2 cellular contexts compared by ENCODE assay signal in the genomic region with DNA sequence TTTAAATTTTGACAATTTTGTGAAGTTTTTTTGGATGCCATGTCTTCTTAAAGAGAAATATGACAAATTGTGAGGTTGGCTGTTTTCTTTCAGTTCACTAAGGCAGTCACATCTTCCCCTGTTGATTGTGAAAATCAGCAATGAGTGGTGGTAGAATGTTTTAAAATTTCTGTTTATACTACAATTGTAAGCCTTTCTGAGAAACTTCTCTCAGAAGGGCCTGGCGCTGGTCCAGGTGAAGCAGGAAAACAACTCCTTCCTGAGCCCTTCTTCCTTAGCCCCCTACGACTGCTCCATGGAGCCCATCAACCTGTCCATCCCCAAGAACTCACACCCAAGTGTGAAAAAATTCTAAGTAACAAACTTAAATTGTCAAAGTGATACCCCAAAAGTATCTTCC.
TF ChIP-seq lines count a peak whose summit lies in the region.

No MANE protein-coding gene starts in this region.

TF ChIP-seq in IMR-90, 13 proteins besides CTCF, POLR2A, EP300 and RAD21:
- TF ChIP-seq RFX5 (IDR thresholded peaks at IDR 0.05; ENCODE audit: low read depth, low read length) (no peak), FOS (IDR thresholded peaks at IDR 0.05; ENCODE audit: low read depth, low read length) (no peak), RCOR1 (IDR thresholded peaks at IDR 0.05; ENCODE audit: insufficient replicate concordance, low read length) (no peak), MAFK (IDR thresholded peaks at IDR 0.05; ENCODE audit: low read depth, low read length) (no peak), MXI1 (IDR thresholded peaks at IDR 0.05; ENCODE audit: borderline replicate concordance, low read depth, low read length) (no peak), NFE2L2 (IDR thresholded peaks at IDR 0.05; ENCODE audit: low read depth, low read length) (no peak), SMC3 (IDR thresholded peaks at IDR 0.05; ENCODE audit: low read depth, low read length) (no peak), CEBPB (IDR thresholded peaks at IDR 0.05; ENCODE audit: low read depth, low read length) (no peak), BHLHE40 (IDR thresholded peaks at IDR 0.05; ENCODE audit: low read depth, low read length) (no peak), CHD1 (IDR thresholded peaks at IDR 0.05; ENCODE audit: low read depth, low read length) (no peak), MAZ (IDR thresholded peaks at IDR 0.05; ENCODE audit: borderline replicate concordance, low read depth, low read length) (no peak)
- TF ChIP-seq, protein P1, sequence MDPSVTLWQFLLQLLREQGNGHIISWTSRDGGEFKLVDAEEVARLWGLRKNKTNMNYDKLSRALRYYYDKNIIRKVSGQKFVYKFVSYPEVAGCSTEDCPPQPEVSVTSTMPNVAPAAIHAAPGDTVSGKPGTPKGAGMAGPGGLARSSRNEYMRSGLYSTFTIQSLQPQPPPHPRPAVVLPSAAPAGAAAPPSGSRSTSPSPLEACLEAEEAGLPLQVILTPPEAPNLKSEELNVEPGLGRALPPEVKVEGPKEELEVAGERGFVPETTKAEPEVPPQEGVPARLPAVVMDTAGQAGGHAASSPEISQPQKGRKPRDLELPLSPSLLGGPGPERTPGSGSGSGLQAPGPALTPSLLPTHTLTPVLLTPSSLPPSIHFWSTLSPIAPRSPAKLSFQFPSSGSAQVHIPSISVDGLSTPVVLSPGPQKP (IDR thresholded peaks at IDR 0.05; ENCODE audit: borderline replicate concordance, low read depth, low read length) = no peak
- TF ChIP-seq, protein P2, sequence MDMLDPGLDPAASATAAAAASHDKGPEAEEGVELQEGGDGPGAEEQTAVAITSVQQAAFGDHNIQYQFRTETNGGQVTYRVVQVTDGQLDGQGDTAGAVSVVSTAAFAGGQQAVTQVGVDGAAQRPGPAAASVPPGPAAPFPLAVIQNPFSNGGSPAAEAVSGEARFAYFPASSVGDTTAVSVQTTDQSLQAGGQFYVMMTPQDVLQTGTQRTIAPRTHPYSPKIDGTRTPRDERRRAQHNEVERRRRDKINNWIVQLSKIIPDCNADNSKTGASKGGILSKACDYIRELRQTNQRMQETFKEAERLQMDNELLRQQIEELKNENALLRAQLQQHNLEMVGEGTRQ (IDR thresholded peaks at IDR 0.05; ENCODE audit: low read depth, low read length) = no peak

TF ChIP-seq in K562, 482 proteins besides CTCF, POLR2A, EP300 and RAD21:
- TF ChIP-seq CHD4 (IDR thresholded peaks at IDR 0.05; ENCODE audit: insufficient read depth, insufficient replicate concordance, low read depth, low read length, poor library complexity, severe bottlenecking) = no peak
- TF ChIP-seq NFIC (IDR thresholded peaks at IDR 0.05) = 0 out of 2 replicates have a peak, but pooled peaks have one; percentile 22
